ENCODE assay signal across 1 cellular context in the genomic region with DNA sequence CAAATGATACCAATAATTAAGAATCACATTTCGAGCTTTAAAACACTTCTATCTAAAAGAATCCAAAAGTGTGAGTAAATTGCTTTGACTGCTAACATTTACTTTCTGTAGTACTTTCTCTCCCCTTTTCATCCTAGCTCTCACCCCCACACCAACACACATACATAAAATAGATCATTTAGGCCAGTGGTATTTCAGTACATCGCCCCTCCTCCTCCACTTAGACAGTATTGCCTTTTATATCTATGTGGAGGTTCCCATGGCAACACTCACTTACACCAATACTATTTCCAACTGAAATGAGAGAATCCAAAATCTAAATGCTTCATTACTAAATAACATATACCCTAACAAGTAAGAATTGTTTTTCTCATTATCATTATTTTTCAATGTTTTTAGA.
TF ChIP-seq lines count a peak whose summit lies in the region.

No MANE protein-coding gene starts in this region.

TF ChIP-seq in H1, 55 proteins besides CTCF, POLR2A, EP300 and RAD21:
- TF ChIP-seq TCF12 (IDR thresholded peaks at IDR 0.05; ENCODE audit: low read depth, low read length) (no peak), GABPA (IDR thresholded peaks at IDR 0.05; ENCODE audit: borderline replicate concordance, insufficient read depth, low read length) (no peak), ZNF274 (IDR thresholded peaks at IDR 0.05; ENCODE audit: borderline replicate concordance, extremely low read depth, low read length) (no peak), RBBP5 (IDR thresholded peaks at IDR 0.05; ENCODE audit: borderline replicate concordance, low read depth, low read length) (no peak), KDM5A (IDR thresholded peaks at IDR 0.05; ENCODE audit: low read length) (no peak)
- TF ChIP-seq, protein P1, sequence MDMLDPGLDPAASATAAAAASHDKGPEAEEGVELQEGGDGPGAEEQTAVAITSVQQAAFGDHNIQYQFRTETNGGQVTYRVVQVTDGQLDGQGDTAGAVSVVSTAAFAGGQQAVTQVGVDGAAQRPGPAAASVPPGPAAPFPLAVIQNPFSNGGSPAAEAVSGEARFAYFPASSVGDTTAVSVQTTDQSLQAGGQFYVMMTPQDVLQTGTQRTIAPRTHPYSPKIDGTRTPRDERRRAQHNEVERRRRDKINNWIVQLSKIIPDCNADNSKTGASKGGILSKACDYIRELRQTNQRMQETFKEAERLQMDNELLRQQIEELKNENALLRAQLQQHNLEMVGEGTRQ (IDR thresholded peaks at IDR 0.05; ENCODE audit: low read length), result no peak
TF ChIP-seq in H1: peak in this region for 0.
